ENCODE assay signal across 24 cellular contexts in genomic region chr2:109649736-109650695, GRCh38.
"Had no signal": no experiment of that assay in that cellular context is flagged by ENCODE, and none has a peak within 500 bp of the region (broad histone marks: within the 10 kb centered on the region; RNA-seq: fewer than 3 reads in every experiment).

No MANE protein-coding gene starts in this region.

- ATAC-seq: gastrocnemius medialis; naive thymus-derived CD4-positive, alpha-beta T cell; psoas muscle had no signal

- H3K9me3 ChIP-seq: breast epithelium, esophagus muscularis mucosa, gastrocnemius medialis, left ventricle myocardium inferior, psoas muscle, right atrium auricular region, transverse colon had no signal

- H3K36me3 Mint-ChIP-seq: naive thymus-derived CD4-positive, alpha-beta T cell had no signal

- H3K4me1 Mint-ChIP-seq: activated CD4-positive, alpha-beta memory T cell treated with anti-CD3 and anti-CD28 coated beads, Interleukin-2, amount 10 ng/mL, durations not matched to agents 7 days and 5 days; activated CD4-positive, alpha-beta T cell treated with anti-CD3 and anti-CD28 coated beads, Interleukin-2, amount 10 ng/mL, durations not matched to agents 7 days and 5 days; naive thymus-derived CD4-positive, alpha-beta T cell had no signal

- H3K27me3 ChIP-seq: breast epithelium, esophagus muscularis mucosa, gastrocnemius medialis, right atrium auricular region, transverse colon had no signal

- H3K27ac Mint-ChIP-seq: activated CD4-positive, alpha-beta memory T cell treated with anti-CD3 and anti-CD28 coated beads, Interleukin-2, amount 10 ng/mL, durations not matched to agents 7 days and 5 days; activated CD4-positive, alpha-beta T cell treated with anti-CD3 and anti-CD28 coated beads, Interleukin-2, amount 10 ng/mL, durations not matched to agents 7 days and 5 days; activated T-cell treated with anti-CD3 and anti-CD28 coated beads, Interleukin-2, amount 50 U/mL, for 24 hours; naive thymus-derived CD4-positive, alpha-beta T cell had no signal

- H3K36me3 ChIP-seq: breast epithelium, esophagus muscularis mucosa, gastrocnemius medialis, left ventricle myocardium inferior, right atrium auricular region, transverse colon had no signal

- H3K27me3 Mint-ChIP-seq: activated CD4-positive, alpha-beta T cell treated with anti-CD3 and anti-CD28 coated beads, Interleukin-2, amount 10 ng/mL, durations not matched to agents 7 days and 5 days had no signal

- H3K4me1 ChIP-seq: gastrocnemius medialis, parathyroid adenoma, psoas muscle, right atrium auricular region had no signal

- DNase-seq: activated CD4-positive, alpha-beta memory T cell treated with anti-CD3 and anti-CD28 coated beads, Interleukin-2, amount 10 ng/mL, durations not matched to agents 7 days and 5 days; activated CD4-positive, alpha-beta T cell treated with anti-CD3 and anti-CD28 coated beads, Interleukin-2, amount 10 ng/mL, durations not matched to agents 7 days and 5 days; activated CD4-positive, CD25-positive, alpha-beta regulatory T cell treated with anti-CD3 and anti-CD28 coated beads, Interleukin-2, amount 50 U/mL, for 72 hours; activated CD8-positive, alpha-beta memory T cell treated with anti-CD3 and anti-CD28 coated beads, Interleukin-2, amount 50 U/mL, for 48 hours; activated gamma-delta T cell; activated naive CD4-positive, alpha-beta T cell treated with anti-CD3 and anti-CD28 coated beads, Interleukin-2, amount 50 U/mL, for 16 hours; activated T-cell treated with anti-CD3 and anti-CD28 coated beads, Interleukin-2, amount 50 U/mL, for 24 hours; central memory CD4-positive, alpha-beta T cell; gastrocnemius medialis; glutamatergic neuron; left ventricle myocardium inferior; midbrain; naive thymus-derived CD4-positive, alpha-beta T cell; occipital lobe; psoas muscle; stimulated activated CD4-positive, alpha-beta T cell treated with anti-CD3 and anti-CD28 coated beads, Interleukin-15, amount 100 ng/mL, for 24 hours; stimulated activated CD4-positive, alpha-beta T cell treated with anti-CD3 and anti-CD28 coated beads, Interleukin-2, amount 100 ng/mL, for 24 hours; stimulated activated naive CD4-positive, alpha-beta T cell treated with Interleukin-2 at 50 U/mL for 16 hours; T-helper 2 cell; transverse colon had no signal

- H3K9ac ChIP-seq: parathyroid adenoma had no signal

- H3K27ac ChIP-seq: breast epithelium, esophagus muscularis mucosa, gastrocnemius medialis, left ventricle myocardium inferior, parathyroid adenoma, psoas muscle, right atrium auricular region, transverse colon had no signal

- H3K4me3 ChIP-seq: breast epithelium, esophagus muscularis mucosa, gastrocnemius medialis, left ventricle myocardium inferior, psoas muscle, right atrium auricular region, transverse colon had no signal

- H3K9me3 Mint-ChIP-seq: activated CD4-positive, alpha-beta memory T cell treated with anti-CD3 and anti-CD28 coated beads, Interleukin-2, amount 10 ng/mL, durations not matched to agents 7 days and 5 days; activated CD4-positive, alpha-beta T cell treated with anti-CD3 and anti-CD28 coated beads, Interleukin-2, amount 10 ng/mL, durations not matched to agents 7 days and 5 days; activated T-cell treated with anti-CD3 and anti-CD28 coated beads, Interleukin-2, amount 50 U/mL, for 24 hours had no signal

- H3K4me3 Mint-ChIP-seq: activated CD4-positive, alpha-beta memory T cell treated with anti-CD3 and anti-CD28 coated beads, Interleukin-2, amount 10 ng/mL, durations not matched to agents 7 days and 5 days; activated CD4-positive, alpha-beta T cell treated with anti-CD3 and anti-CD28 coated beads, Interleukin-2, amount 10 ng/mL, durations not matched to agents 7 days and 5 days; activated T-cell treated with anti-CD3 and anti-CD28 coated beads, Interleukin-2, amount 50 U/mL, for 24 hours; naive thymus-derived CD4-positive, alpha-beta T cell had no signal
